1 cellular context compared by ENCODE assay signal in the genomic region with DNA sequence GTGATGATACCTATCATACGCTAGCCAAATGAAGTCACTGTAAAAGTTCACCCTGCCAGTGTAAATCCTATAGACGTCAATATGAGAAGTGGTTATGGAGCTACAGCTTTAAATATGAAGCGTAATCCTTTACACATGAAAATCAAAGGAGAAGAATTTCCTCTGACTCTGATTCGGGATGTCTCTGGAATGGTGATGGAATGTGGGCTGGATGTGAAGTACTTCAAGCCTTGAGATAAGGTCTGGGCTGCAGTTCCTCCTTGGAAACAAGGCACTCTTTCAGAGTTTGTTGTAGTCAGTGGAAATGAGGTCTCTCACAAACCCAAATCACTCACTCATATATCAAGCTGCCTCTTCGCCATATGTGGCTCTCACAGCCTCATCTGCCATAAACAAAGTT.
TF ChIP-seq lines count a peak whose summit lies in the region.

No MANE protein-coding gene starts in this region.

TF ChIP-seq in K562, 482 proteins besides CTCF, POLR2A, EP300 and RAD21:
- TF ChIP-seq, protein P1, sequence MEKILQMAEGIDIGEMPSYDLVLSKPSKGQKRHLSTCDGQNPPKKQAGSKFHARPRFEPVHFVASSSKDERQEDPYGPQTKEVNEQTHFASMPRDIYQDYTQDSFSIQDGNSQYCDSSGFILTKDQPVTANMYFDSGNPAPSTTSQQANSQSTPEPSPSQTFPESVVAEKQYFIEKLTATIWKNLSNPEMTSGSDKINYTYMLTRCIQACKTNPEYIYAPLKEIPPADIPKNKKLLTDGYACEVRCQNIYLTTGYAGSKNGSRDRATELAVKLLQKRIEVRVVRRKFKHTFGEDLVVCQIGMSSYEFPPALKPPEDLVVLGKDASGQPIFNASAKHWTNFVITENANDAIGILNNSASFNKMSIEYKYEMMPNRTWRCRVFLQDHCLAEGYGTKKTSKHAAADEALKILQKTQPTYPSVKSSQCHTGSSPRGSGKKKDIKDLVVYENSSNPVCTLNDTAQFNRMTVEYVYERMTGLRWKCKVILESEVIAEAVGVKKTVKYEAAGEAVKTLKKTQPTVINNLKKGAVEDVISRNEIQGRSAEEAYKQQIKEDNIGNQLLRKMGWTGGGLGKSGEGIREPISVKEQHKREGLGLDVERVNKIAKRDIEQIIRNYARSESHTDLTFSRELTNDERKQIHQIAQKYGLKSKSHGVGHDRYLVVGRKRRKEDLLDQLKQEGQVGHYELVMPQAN (IDR thresholded peaks at IDR 0.05; ENCODE audit: borderline replicate concordance) = no peak
- no peak for TF ChIP-seq BCOR (IDR thresholded peaks at IDR 0.05)
- no peak for TF ChIP-seq SETDB1 (IDR thresholded peaks at IDR 0.05; ENCODE audit: low read length)
- TF ChIP-seq RFX7 (CRISPR knock-in tag; IDR thresholded peaks at IDR 0.05) = no peak
- TF ChIP-seq HNRNPUL1 (IDR thresholded peaks at IDR 0.05; ENCODE audit: low read length) = no peak
- TF ChIP-seq SNIP1 (IDR thresholded peaks at IDR 0.05; ENCODE audit: low read depth) = no peak
- no peak for TF ChIP-seq ZNF584 (CRISPR knock-in tag; IDR thresholded peaks at IDR 0.05; ENCODE audit: low read depth)
- no peak for TF ChIP-seq MEF2A (IDR thresholded peaks at IDR 0.05; ENCODE audit: control insufficient read depth, low read depth, low read length)
- no peak for TF ChIP-seq TBP (optimal IDR thresholded peaks at IDR 0.05; ENCODE audit: low read depth, low read length)
- no peak for TF ChIP-seq ZNF184 (CRISPR knock-in tag; IDR thresholded peaks at IDR 0.05)
- TF ChIP-seq SOX6 (IDR thresholded peaks at IDR 0.05) = no peak
- TF ChIP-seq EHMT2 (IDR thresholded peaks at IDR 0.05) = no peak
- TF ChIP-seq SREBF1 (IDR thresholded peaks at IDR 0.05; ENCODE audit: borderline replicate concordance, low read depth, low read length) = no peak
